ENCODE assay signal across 18 cellular contexts in the genomic region with DNA sequence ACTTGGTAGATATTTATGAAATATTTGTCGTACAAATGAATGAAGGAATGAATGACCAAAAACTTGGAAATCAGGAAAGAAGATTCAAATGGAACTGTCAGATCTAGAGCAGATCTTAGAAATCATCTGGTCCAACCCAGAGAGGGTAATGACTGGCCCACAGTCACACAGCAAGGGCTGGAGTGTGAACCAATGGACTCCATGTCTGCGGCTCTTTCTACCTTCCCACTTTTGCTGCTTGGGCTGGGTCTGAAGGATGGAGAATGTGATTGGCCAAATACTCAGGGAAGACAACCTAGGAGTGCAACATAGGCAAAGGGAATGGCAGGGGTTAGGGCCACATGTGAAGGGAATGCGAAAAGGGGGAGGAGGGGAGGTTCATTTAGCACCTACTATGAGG. TPM values are rescaled to one million over a fixed set of nuclear protein-coding genes. Genes with fewer than 3 reads are reported as not detected.
DNase-seq lines count a peak whose midpoint lies in the region; ATAC-seq, FAIRE-seq and TF ChIP-seq lines count a peak whose summit lies in the region.
"Had no signal": no experiment of that assay in that cellular context is flagged by ENCODE, and none has a peak within 500 bp of the region (broad histone marks: within the 10 kb centered on the region; RNA-seq: fewer than 3 reads in every experiment).

No MANE protein-coding gene starts in this region.

- intact Hi-C loops in left ventricle myocardium inferior (cut with micrococcal nuclease) = no loop called here
- intact Hi-C loops in left cardiac atrium (cut with DNase I) = no loop called here
- intact Hi-C loops in right cardiac atrium (cut with DNase I) = no loop called here
- intact Hi-C loops in kidney (cut with DNase I) = no loop called here

- no peak for ATAC-seq in left cardiac atrium
- ATAC-seq in right cardiac atrium = no peak
- ATAC-seq in HG03280 (IDR thresholded peaks at IDR 0.05; ENCODE audit: unreplicated experiment) = no peak
- no peak for ATAC-seq in HG02588 (IDR thresholded peaks at IDR 0.05; ENCODE audit: unreplicated experiment)
- ATAC-seq: stimulated activated memory B cell treated with anti-CD40 and anti-IgM and Interleukin-4, amounts not matched to agents 10 μg/mL and 1 μg/mL and 100 μg/mL, for 72 hours had no signal

- H3K27ac ChIP-seq in left ventricle myocardium inferior (replicated peaks) (peak overlapping the region; percentile 96), SK-N-MC (peak overlapping the region; percentile 85), right cardiac atrium (ENCODE audit: low read length) (peak overlapping the region; percentile 87), temporal lobe (ENCODE audit: low read depth, low read length) (peak overlapping the region; percentile 74), kidney (ENCODE audit: low read depth in 2 of 2, low read length in 2 of 2) (peak overlapping the region in 1 of 2 donors; percentile 49)

- no peaks in the 10 kb centered on the region for H3K9me3 ChIP-seq in left ventricle myocardium inferior (replicated peaks)
- no peaks in the 10 kb centered on the region for H3K9me3 ChIP-seq in SK-N-MC (ENCODE audit: low read depth, low read length)
- H3K9me3 ChIP-seq in right cardiac atrium (ENCODE audit: control insufficient read depth, low read length) = no peaks in the 10 kb centered on the region
- H3K9me3 ChIP-seq in kidney (ENCODE audit: control insufficient read depth in 1 of 2, low read length in 2 of 2) = no peaks in the 10 kb centered on the region
- H3K9me3 ChIP-seq: sigmoid colon, thyroid gland had no signal

- no peak for FAIRE-seq in kidney (lab: Jason Lieb, UNC)

- WGBS in right cardiac atrium = 94% methylated on average over 3 of the region's 3 CpGs

- TF ChIP-seq CTCF in left ventricle myocardium inferior (IDR thresholded peaks at IDR 0.05; ENCODE audit: borderline replicate concordance) (no peak), kidney (IDR thresholded peaks at IDR 0.05; ENCODE audit: borderline replicate concordance, extremely low read depth, insufficient read depth) (no peak)

- H3K36me3 ChIP-seq in left ventricle myocardium inferior = no peaks in the 10 kb centered on the region
- no peaks in the 10 kb centered on the region for H3K36me3 ChIP-seq in SK-N-MC (ENCODE audit: insufficient read depth, low read length)
- H3K36me3 ChIP-seq in kidney (ENCODE audit: control insufficient read depth in 1 of 2, insufficient read depth in 2 of 2, low read length in 2 of 2) = no peaks in the 10 kb centered on the region
- H3K36me3 ChIP-seq: sigmoid colon, thyroid gland had no signal

- DNase-seq in left ventricle myocardium inferior (no peak), left cardiac atrium (no peak), SK-N-MC (ENCODE audit: low read depth, low spot score) (no peak), right cardiac atrium (no peak), kidney (no peak)
- DNase-seq: activated B cell treated with CpG ODN at 0.5 μM for 24 hours; activated CD4-positive, alpha-beta memory T cell treated with anti-CD3 and anti-CD28 coated beads for 36 hours; Calu3; foreskin fibroblast; NCI-H1105 treated with DMSO at 0.1 percent for 48 hours; NCI-H524 treated with DMSO at 0.1 percent for 48 hours; occipital lobe; sigmoid colon; thyroid gland had no signal

- peaks cover 83% of the 10 kb centered on the region for H3K4me1 ChIP-seq in left ventricle myocardium inferior
- peaks cover 16% of the 10 kb centered on the region for H3K4me1 ChIP-seq in right cardiac atrium (ENCODE audit: control insufficient read depth, insufficient read depth, low read length)
- peaks cover 0 to 26% of the 10 kb centered on the region in 2 donors for H3K4me1 ChIP-seq in kidney (ENCODE audit: control insufficient read depth in 1 of 2, insufficient read depth in 1 of 2, low read depth in 1 of 2, low read length in 2 of 2)
- H3K4me1 ChIP-seq: thyroid gland had no signal

- no peak overlapping the region for H3K9ac ChIP-seq in SK-N-MC (ENCODE audit: insufficient read length)
- H3K9ac ChIP-seq in kidney (ENCODE audit: low read length in 2 of 2) = no peak overlapping the region

- H3K27me3 ChIP-seq in left ventricle myocardium inferior (ENCODE audit: low read depth) (no peaks in the 10 kb centered on the region), right cardiac atrium (ENCODE audit: control insufficient read depth, insufficient read depth) (no peaks in the 10 kb centered on the region)
- H3K27me3 ChIP-seq: sigmoid colon, thyroid gland had no signal

- H3K4me3 ChIP-seq in left ventricle myocardium inferior = no peak overlapping the region
- no peak overlapping the region for H3K4me3 ChIP-seq in SK-N-MC
- H3K4me3 ChIP-seq in right cardiac atrium (ENCODE audit: low read length) = no peak overlapping the region
- H3K4me3 ChIP-seq in kidney (ENCODE audit: low read length in 2 of 2) = no peak overlapping the region
- H3K4me3 ChIP-seq: sigmoid colon, thyroid gland had no signal

RNA-seq across cellular contexts. Expression of a gene that starts 5.8 kb away (rescaled TPM):
- total RNA-seq in left ventricle myocardium inferior = 77.1 TPM
- total RNA-seq in left cardiac atrium = 10 to 100 TPM; 80.2 to 91.8 TPM
- 100 to 1,000 TPM in 2 of 4 donors, 10 to 100 TPM in 2; 75.8 to 108 (median 100) TPM for total RNA-seq in right cardiac atrium
- polyA plus RNA-seq in right cardiac atrium = 87.5 TPM
- 33.7 TPM for total RNA-seq in temporal lobe
- 50.6 TPM for total RNA-seq in kidney
- 48.5 TPM for polyA plus RNA-seq in kidney (ENCODE audit: insufficient read depth, low read depth, low replicate concordance)

RNA-seq across cellular contexts. Expression of a gene that starts 40.0 kb away (rescaled TPM):
- 5.4 TPM for total RNA-seq in left ventricle myocardium inferior
- total RNA-seq in left cardiac atrium = 10 to 100 TPM; 11.0 to 15.2 TPM
- total RNA-seq in right cardiac atrium = 10 to 100 TPM in 3 of 4 donors, 1 to 10 TPM in 1; 9.9 to 18.8 (median 11.9) TPM
- 10.1 TPM for polyA plus RNA-seq in right cardiac atrium
- 38.1 TPM for total RNA-seq in temporal lobe
- total RNA-seq in kidney = 38.3 TPM
- 26.3 TPM for polyA plus RNA-seq in kidney (ENCODE audit: insufficient read depth, low read depth, low replicate concordance)

RNA-seq across cellular contexts. Expression of a gene that starts 50.1 kb away (rescaled TPM):
- not detected for total RNA-seq in left ventricle myocardium inferior
- under 1 TPM in 1 of 2 donors, not detected in 1; 0.21 TPM for total RNA-seq in left cardiac atrium
- total RNA-seq in right cardiac atrium = under 1 TPM in 2 of 4 donors, not detected in 2; 0.14 to 0.53 TPM
- 0.20 TPM for polyA plus RNA-seq in right cardiac atrium
- total RNA-seq in temporal lobe = 1.2 TPM
- total RNA-seq in kidney = 0.16 TPM
- not detected for polyA plus RNA-seq in kidney (ENCODE audit: insufficient read depth, low read depth, low replicate concordance)
- total RNA-seq: activated CD4-positive, alpha-beta memory T cell treated with anti-CD3 and anti-CD28 coated beads for 36 hours; Calu3 had no signal
